In genomic region chr6:156976144-156977088, GRCh38 we compare ENCODE assay signal across 8 cellular contexts.
DNase-seq lines count a peak whose midpoint lies in the region; ATAC-seq and TF ChIP-seq lines count a peak whose summit lies in the region.

No MANE protein-coding gene starts in this region.

- no peak overlapping the region for H3K4me3 Mint-ChIP-seq in neural progenitor cell
- H3K4me3 Mint-ChIP-seq in Caco-2 (ENCODE audit: unreplicated experiment), result no peak overlapping the region

- H3K4me1 Mint-ChIP-seq in neural progenitor cell (peaks cover 49% of the 10 kb centered on the region), Caco-2 (ENCODE audit: low read depth, unreplicated experiment) (peaks cover 7% of the 10 kb centered on the region)

- no TSS peak for BruUV-seq in Caco-2 (replicated peaks; lab: Mats Ljungman, UMichigan)

- H3K36me3 ChIP-seq in brain microvascular endothelial cell (replicated peaks) (no peaks in the 10 kb centered on the region), neural progenitor cell (no peaks in the 10 kb centered on the region), Caco-2 (ENCODE audit: control insufficient read depth, insufficient read depth, low read length) (no peaks in the 10 kb centered on the region)

- H3K79me2 ChIP-seq in neural progenitor cell (ENCODE audit: low read depth), result peaks cover 100% of the 10 kb centered on the region

- peak overlapping the region; percentile 29 for H3K4me2 ChIP-seq in neural progenitor cell

- H3K4me1 ChIP-seq in neural progenitor cell (peaks cover 47% of the 10 kb centered on the region), Caco-2 (no peaks in the 10 kb centered on the region)

- POLR2A ChIA-PET in Caco-2 (lab: Charles Lee), result no interaction called here
- POLR2A ChIA-PET in HEK293T (lab: Yijun Ruan, JAX), result no interaction called here

- no peak for TF ChIP-seq CTCF in brain microvascular endothelial cell (IDR thresholded peaks at IDR 0.05; ENCODE audit: low read depth, low read length, missing control alignments)
- no peak for TF ChIP-seq CTCF in neural progenitor cell (IDR thresholded peaks at IDR 0.05)
- TF ChIP-seq CTCF in Caco-2 (IDR thresholded peaks at IDR 0.05; ENCODE audit: insufficient read depth in 1 of 2, low read depth in 1 of 2, low read length in 1 of 2, severe bottlenecking in 1 of 2, unreplicated experiment in 1 of 2), result no peak

- H3K9ac ChIP-seq in neural progenitor cell, result no peak overlapping the region

- H3K27ac ChIP-seq in brain microvascular endothelial cell, result no peak overlapping the region
- no peak overlapping the region for H3K27ac ChIP-seq in neural progenitor cell

- H3K4me3 ChIP-seq in brain microvascular endothelial cell (ENCODE audit: low read depth, low read length), result peak overlapping the region; percentile 3
- no peak overlapping the region for H3K4me3 ChIP-seq in neural progenitor cell
- H3K4me3 ChIP-seq in Caco-2 (ENCODE audit: low read depth, low read length), result no peak overlapping the region

- peaks cover 7% of the 10 kb centered on the region for H3K36me3 Mint-ChIP-seq in neural progenitor cell
- H3K36me3 Mint-ChIP-seq in Caco-2 (ENCODE audit: insufficient read depth, unreplicated experiment), result peaks cover 4% of the 10 kb centered on the region

- intact Hi-C loops in Caco-2 (cut with micrococcal nuclease; ENCODE audit: unreplicated experiment), result no loop called here

- ATAC-seq in HG02981 (IDR thresholded peaks at IDR 0.05; ENCODE audit: unreplicated experiment) (no peak), GM18868 (IDR thresholded peaks at IDR 0.05; ENCODE audit: unreplicated experiment) (no peak)

- peaks cover 81% of the 10 kb centered on the region for H4K20me1 ChIP-seq in neural progenitor cell (ENCODE audit: low read depth)

- H3K9me3 ChIP-seq in neural progenitor cell (ENCODE audit: low read depth), result no peaks in the 10 kb centered on the region
- no peaks in the 10 kb centered on the region for H3K9me3 ChIP-seq in Caco-2

- H2AFZ ChIP-seq in neural progenitor cell (replicated peaks), result no peak overlapping the region

- H3K27me3 Mint-ChIP-seq in neural progenitor cell (ENCODE audit: insufficient read depth, low read depth) (peaks cover 5% of the 10 kb centered on the region), Caco-2 (ENCODE audit: insufficient read depth, unreplicated experiment) (no peaks in the 10 kb centered on the region)

- H3K9me3 Mint-ChIP-seq in neural progenitor cell, result peaks cover 7% of the 10 kb centered on the region
- H3K9me3 Mint-ChIP-seq in Caco-2 (ENCODE audit: unreplicated experiment), result no peaks in the 10 kb centered on the region

- in situ Hi-C loops in brain microvascular endothelial cell (cut with HindIII; ENCODE audit: low pct_ligation_motif_present, low sequenced_read_pairs), result no loop called here

- H3K27me3 ChIP-seq in brain microvascular endothelial cell (replicated peaks) (no peaks in the 10 kb centered on the region), neural progenitor cell (no peaks in the 10 kb centered on the region), Caco-2 (replicated peaks; ENCODE audit: control insufficient read depth, insufficient read depth, low read length) (no peaks in the 10 kb centered on the region)

- H3K27ac Mint-ChIP-seq in neural progenitor cell (peak overlapping the region; percentile 63), Caco-2 (ENCODE audit: unreplicated experiment) (no peak overlapping the region)

- no peaks in the 10 kb centered on the region for H3F3A ChIP-seq in neural progenitor cell (ENCODE audit: low read depth)

- DNase-seq in ELR (ENCODE audit: low read depth) (peak; percentile 42), NCI-H1105 treated with DMSO at 0.1 percent for 48 hours (lab: John Stamatoyannopoulos, UW) (peak; percentile 54), brain microvascular endothelial cell (no peak), neural progenitor cell (ENCODE audit: low spot score) (peak; percentile 45), Caco-2 (no peak), HEK293T (ENCODE audit: extremely low spot score) (no peak)

- CTCF ChIA-PET in Caco-2 (lab: Charles Lee) (no interaction called here), HEK293T (lab: Yijun Ruan, JAX) (no interaction called here)

TF ChIP-seq in HEK293T, 16 proteins besides CTCF, POLR2A, EP300 and RAD21:
- TF ChIP-seq ARNT (IDR thresholded peaks at IDR 0.05) (no peak), TARDBP (IDR thresholded peaks at IDR 0.05) (no peak), SUZ12 (IDR thresholded peaks at IDR 0.05) (no peak), FOXA1 (IDR thresholded peaks at IDR 0.05) (no peak), L3MBTL2 (conservative IDR thresholded peaks at IDR 0.05) (no peak), ELF4 (IDR thresholded peaks at IDR 0.05) (no peak), NFRKB (IDR thresholded peaks at IDR 0.05) (no peak), ZNF384 (IDR thresholded peaks at IDR 0.05) (no peak), FOXK2 (IDR thresholded peaks at IDR 0.05) (no peak), SP1 (IDR thresholded peaks at IDR 0.05) (no peak), PKNOX1 (IDR thresholded peaks at IDR 0.05) (no peak), FOXM1 (IDR thresholded peaks at IDR 0.05; ENCODE audit: borderline replicate concordance) (no peak), BHLHE40 (IDR thresholded peaks at IDR 0.05; ENCODE audit: borderline replicate concordance) (no peak), LEF1 (IDR thresholded peaks at IDR 0.05; ENCODE audit: borderline replicate concordance) (no peak), CTBP1 (IDR thresholded peaks at IDR 0.05; ENCODE audit: borderline replicate concordance) (no peak), HDGF (IDR thresholded peaks at IDR 0.05; ENCODE audit: borderline replicate concordance) (no peak)

Comparison
In these comparisons a context has a peak if more than half of its experiments do, and no peak if none do; other contexts are left out.
1. DNase-seq: peak in ELR (single experiment), NCI-H1105 treated with DMSO at 0.1 percent for 48 hours (single experiment) and neural progenitor cell (single experiment); none in brain microvascular endothelial cell (single experiment), Caco-2 (0 of 2) and HEK293T (single experiment).